Comparison of ENCODE assay signal across 8 cellular contexts in genomic region chr18:67199993-67200617, GRCh38.
DNase-seq lines count a peak whose midpoint lies in the region; ATAC-seq, FAIRE-seq and TF ChIP-seq lines count a peak whose summit lies in the region.

No MANE protein-coding gene starts in this region.

- no peak for FAIRE-seq in HTR-8/SVneo (lab: Jason Lieb, UNC)

- H3K9ac ChIP-seq in NT2/D1 (ENCODE audit: insufficient read length, low read depth): no peak overlapping the region

- H3K4me3 ChIP-seq in NT2/D1 (ENCODE audit: insufficient read length, low read depth) (no peak overlapping the region), dorsolateral prefrontal cortex (peak overlapping the region in 5 of 59 donors; percentile 3 to 28 (median 19))

- peak; percentile 96 for ATAC-seq in GM21619 (IDR thresholded peaks at IDR 0.05; ENCODE audit: unreplicated experiment)

- TF ChIP-seq CTCF in dorsolateral prefrontal cortex (IDR thresholded peaks at IDR 0.05 in 54 of 56, conservative IDR thresholded peaks at IDR 0.05 in 2 of 56; ENCODE audit: low read depth in 1 of 56, partially characterized antibody in 56 of 56): peak; percentile 55 to 96 (median 78)

- H3K36me3 ChIP-seq in NT2/D1 (ENCODE audit: insufficient read depth, insufficient read length, low read length): no peaks in the 10 kb centered on the region

- no peaks in the 10 kb centered on the region for H3K4me1 ChIP-seq in NT2/D1 (ENCODE audit: insufficient read depth, insufficient read length)

- H3K27me3 ChIP-seq in NT2/D1 (ENCODE audit: insufficient read depth, insufficient read length) (no peaks in the 10 kb centered on the region), dorsolateral prefrontal cortex (peaks cover 0 to 12% (median 0%) of the 10 kb centered on the region in 45 donors)

- H3K9me3 ChIP-seq in NT2/D1 (ENCODE audit: insufficient read depth, low read length): no peaks in the 10 kb centered on the region

- DNase-seq in NOMO-1 treated with DMSO at 0.1 percent for 48 hours (lab: John Stamatoyannopoulos, UW; ENCODE audit: unreplicated experiment): peak; percentile 44
- no peak for DNase-seq in NOMO-1 treated with dmso at 0.1 percent for 144 hours (lab: John Stamatoyannopoulos, UW; ENCODE audit: unreplicated experiment)
- DNase-seq in HTR-8/SVneo (ENCODE audit: insufficient read length, low spot score): peak; percentile 10
- DNase-seq in NT2/D1 (ENCODE audit: low read depth, low spot score): peak; percentile 18
- DNase-seq in dorsolateral prefrontal cortex: no peak
- peak; percentile 71 for DNase-seq in middle frontal gyrus (ENCODE audit: extremely low spot score, low spot score)
- no peak for DNase-seq in 8988T

- no peak overlapping the region for H3K27ac ChIP-seq in dorsolateral prefrontal cortex

- intact Hi-C loops in dorsolateral prefrontal cortex (cut with DNase I): loop anchor here (2.0 to 5.0 kb wide), 2 partner anchors 93 to 95 kb away; no protein-coding TSS in a partner anchor

Comparison
In these comparisons a context has a peak if more than half of its experiments do, and no peak if none do; other contexts are left out.
1. DNase-seq: peak in NOMO-1 treated with DMSO at 0.1 percent for 48 hours (single experiment), HTR-8/SVneo (single experiment), NT2/D1 (single experiment) and middle frontal gyrus (single experiment); none in NOMO-1 treated with dmso at 0.1 percent for 144 hours (single experiment), dorsolateral prefrontal cortex (0 of 10) and 8988T (single experiment).